In genomic region chr1:62746086-62746808, GRCh38 we compare ENCODE assay signal across 9 cellular contexts. TPM values are rescaled to one million over a fixed set of nuclear protein-coding genes. Genes with fewer than 3 reads are reported as not detected.
A peak's percentile ranks its signal among the peaks of the same experiment; 100 is the strongest.
DNase-seq lines count a peak whose midpoint lies in the region; ATAC-seq and TF ChIP-seq lines count a peak whose summit lies in the region.
"Had no signal": no experiment of that assay in that cellular context is flagged by ENCODE, and none has a peak within 500 bp of the region (broad histone marks: within the 10 kb centered on the region; RNA-seq: fewer than 3 reads in every experiment).

No MANE protein-coding gene starts in this region.

- no peaks in the 10 kb centered on the region for H4K20me1 ChIP-seq in smooth muscle cell (ENCODE audit: low read depth)

- H3K9me3 Mint-ChIP-seq in glutamatergic neuron (ENCODE audit: unreplicated experiment): no peaks in the 10 kb centered on the region

- intact Hi-C loops in Right ventricle myocardium inferior (cut with DNase I): loop anchor here (2.0 kb wide), 1 partner anchor 215 kb away; no protein-coding TSS in a partner anchor

- no peak for ATAC-seq in Right ventricle myocardium inferior

- H3K4me3 ChIP-seq in cardiac muscle cell (no peak overlapping the region), smooth muscle cell (no peak overlapping the region)

- no peak overlapping the region for H3K27ac Mint-ChIP-seq in glutamatergic neuron (ENCODE audit: unreplicated experiment)
- H3K27ac Mint-ChIP-seq: activated naive CD8-positive, alpha-beta T cell had no signal

- H3K4me2 ChIP-seq in smooth muscle cell: peak overlapping the region; percentile 45

- DNase-seq in cardiac muscle cell (ENCODE audit: low read depth in 1 of 2, low spot score in 1 of 2) (peak; percentile 45 to 75), Right ventricle myocardium inferior (ENCODE audit: missing footprints) (no peak), NCI-H146 (lab: John Stamatoyannopoulos, UW) (peak; percentile 36), glutamatergic neuron (no peak), smooth muscle cell (lab: John Stamatoyannopoulos, UW; ENCODE audit: unreplicated experiment) (no peak)
- no peak for DNase-seq in activated effector memory CD4-positive, alpha-beta T cell treated with anti-CD3 and anti-CD28 coated beads, Interleukin-2, amount 50 U/mL, for 16 hours
- DNase-seq in activated CD4-positive, alpha-beta T cell treated with anti-CD3 and anti-CD28 coated beads, Interleukin-2, amount 50 U/mL, for 1 hour: no peak

- no peaks in the 10 kb centered on the region for H3K27me3 Mint-ChIP-seq in glutamatergic neuron (ENCODE audit: unreplicated experiment)

- H3K9me3 ChIP-seq in cardiac muscle cell (ENCODE audit: low read depth) (no peaks in the 10 kb centered on the region), smooth muscle cell (replicated peaks; ENCODE audit: low read depth) (no peaks in the 10 kb centered on the region)

- H3K36me3 ChIP-seq in cardiac muscle cell (no peaks in the 10 kb centered on the region), smooth muscle cell (ENCODE audit: low read depth) (no peaks in the 10 kb centered on the region)

- no peaks in the 10 kb centered on the region for H3F3A ChIP-seq in smooth muscle cell (ENCODE audit: low read depth)

- H3K36me3 Mint-ChIP-seq in glutamatergic neuron (ENCODE audit: unreplicated experiment): no peaks in the 10 kb centered on the region
- H3K36me3 Mint-ChIP-seq: activated naive CD8-positive, alpha-beta T cell had no signal

- no peak overlapping the region for H3K27ac ChIP-seq in cardiac muscle cell
- H3K27ac ChIP-seq in VCaP: peak overlapping the region; percentile 60
- no peak overlapping the region for H3K27ac ChIP-seq in smooth muscle cell (ENCODE audit: low read depth)

- peaks cover 11% of the 10 kb centered on the region for H3K4me1 ChIP-seq in cardiac muscle cell (ENCODE audit: low read depth)
- no peaks in the 10 kb centered on the region for H3K4me1 ChIP-seq in smooth muscle cell (ENCODE audit: low read depth)

- no peak overlapping the region for H3K9ac ChIP-seq in smooth muscle cell (ENCODE audit: low read depth)

- WGBS in smooth muscle cell (ENCODE audit: low lambda C conversion rate): 73% methylated on average over 12 of the region's 12 CpGs

- no peak overlapping the region for H3K4me3 Mint-ChIP-seq in glutamatergic neuron (ENCODE audit: unreplicated experiment)
- H3K4me3 Mint-ChIP-seq: activated naive CD8-positive, alpha-beta T cell had no signal

- no peaks in the 10 kb centered on the region for H3K27me3 ChIP-seq in cardiac muscle cell
- peaks cover 5% of the 10 kb centered on the region for H3K27me3 ChIP-seq in smooth muscle cell (ENCODE audit: low read depth)

- H3K4me1 Mint-ChIP-seq in glutamatergic neuron (ENCODE audit: low read depth, unreplicated experiment): no peaks in the 10 kb centered on the region

- H2AFZ ChIP-seq in smooth muscle cell (ENCODE audit: low read depth): peak overlapping the region; percentile 41

- TF ChIP-seq CTCF in cardiac muscle cell (IDR thresholded peaks at IDR 0.05; ENCODE audit: low read depth, low read length): peak; percentile 50
- TF ChIP-seq CTCF in VCaP (conservative IDR thresholded peaks at IDR 0.05): peak; percentile 74
- TF ChIP-seq CTCF in glutamatergic neuron (IDR thresholded peaks at IDR 0.05; ENCODE audit: partially characterized antibody, unreplicated experiment): peak; percentile 42
- peak; percentile 65 for TF ChIP-seq CTCF in smooth muscle cell (IDR thresholded peaks at IDR 0.05; ENCODE audit: borderline replicate concordance, insufficient read depth, poor library complexity, severe bottlenecking)

- H3K79me2 ChIP-seq in smooth muscle cell (ENCODE audit: low read depth): no peaks in the 10 kb centered on the region

RNA-seq across cellular contexts. Expression of gene ATG4C, which starts 37.7 kb away (rescaled TPM):
- 7.8 and 9.0 TPM in 2 replicates for total RNA-seq in cardiac muscle cell
- 14.7 and 17.7 TPM in 2 replicates for polyA plus RNA-seq in cardiac muscle cell
- 9.4 TPM for total RNA-seq in Right ventricle myocardium inferior
- 8.7 TPM for total RNA-seq in glutamatergic neuron (ENCODE audit: unreplicated experiment)
- total RNA-seq in smooth muscle cell: 13.4 and 13.5 TPM in 2 replicates
- polyA plus RNA-seq in smooth muscle cell: 7.0 and 11.5 TPM in 2 replicates

RNA-seq across cellular contexts. Expression of gene DOCK7, which starts 58.1 kb away (rescaled TPM):
- total RNA-seq in cardiac muscle cell (51.8 and 79.6 TPM in 2 replicates), Right ventricle myocardium inferior (8.5 TPM), glutamatergic neuron (ENCODE audit: unreplicated experiment) (70.8 TPM), smooth muscle cell (57.1 and 81.3 TPM in 2 replicates)
- polyA plus RNA-seq in cardiac muscle cell (17.5 and 23.5 TPM in 2 replicates), smooth muscle cell (19.6 and 25.4 TPM in 2 replicates)

Comparison
In these comparisons a context has a peak if more than half of its experiments do, and no peak if none do; other contexts are left out.
1. DNase-seq: peak in cardiac muscle cell (2 of 2) and NCI-H146 (single experiment); none in Right ventricle myocardium inferior (single experiment), glutamatergic neuron (single experiment), smooth muscle cell (single experiment), activated effector memory CD4-positive, alpha-beta T cell treated with anti-CD3 and anti-CD28 coated beads, Interleukin-2, amount 50 U/mL, for 16 hours (single experiment) and activated CD4-positive, alpha-beta T cell treated with anti-CD3 and anti-CD28 coated beads, Interleukin-2, amount 50 U/mL, for 1 hour (single experiment).
2. Peak in every context shown above with its lines, with median percentiles within 50 percentile points of each other: CTCF ChIP-seq.